ENCODE assay signal across 18 cellular contexts in genomic region chr6:81988871-81989270, GRCh38.
"Had no signal": no experiment of that assay in that cellular context is flagged by ENCODE, and none has a peak within 500 bp of the region (broad histone marks: within the 10 kb centered on the region; RNA-seq: fewer than 3 reads in every experiment).

No MANE protein-coding gene starts in this region.

- H3K9me3 ChIP-seq: Peyer's patch, SJCRH30 had no signal

- H2AFZ ChIP-seq: PC-9 had no signal

- DNase-seq: KBM-7, NCI-H1092, NCI-H1105 treated with DMSO at 0.1 percent for 48 hours, NCI-H1436, NCI-H187, NCI-H2029, NCI-H2081 treated with DMSO at 0.1 percent for 48 hours, NCI-H2171, NCI-H446, NCI-H510A, NCI-H524 treated with DMSO at 0.1 percent for 48 hours, NCI-H69, NCI-H774, PC-9, Peyer's patch, SHP77 treated with DMSO at 0.1 percent for 48 hours, SJCRH30 had no signal

- H3K36me3 ChIP-seq: Peyer's patch, SJCRH30 had no signal

- H3K4me2 ChIP-seq: PC-9 had no signal

- H3K27ac ChIP-seq: HL-60, PC-9, Peyer's patch, SJCRH30 had no signal

- H3K27me3 ChIP-seq: Peyer's patch, SJCRH30 had no signal

- H3K4me3 ChIP-seq: PC-9, Peyer's patch, SJCRH30 had no signal

- H3K4me1 ChIP-seq: Peyer's patch had no signal
